In the genomic region with DNA sequence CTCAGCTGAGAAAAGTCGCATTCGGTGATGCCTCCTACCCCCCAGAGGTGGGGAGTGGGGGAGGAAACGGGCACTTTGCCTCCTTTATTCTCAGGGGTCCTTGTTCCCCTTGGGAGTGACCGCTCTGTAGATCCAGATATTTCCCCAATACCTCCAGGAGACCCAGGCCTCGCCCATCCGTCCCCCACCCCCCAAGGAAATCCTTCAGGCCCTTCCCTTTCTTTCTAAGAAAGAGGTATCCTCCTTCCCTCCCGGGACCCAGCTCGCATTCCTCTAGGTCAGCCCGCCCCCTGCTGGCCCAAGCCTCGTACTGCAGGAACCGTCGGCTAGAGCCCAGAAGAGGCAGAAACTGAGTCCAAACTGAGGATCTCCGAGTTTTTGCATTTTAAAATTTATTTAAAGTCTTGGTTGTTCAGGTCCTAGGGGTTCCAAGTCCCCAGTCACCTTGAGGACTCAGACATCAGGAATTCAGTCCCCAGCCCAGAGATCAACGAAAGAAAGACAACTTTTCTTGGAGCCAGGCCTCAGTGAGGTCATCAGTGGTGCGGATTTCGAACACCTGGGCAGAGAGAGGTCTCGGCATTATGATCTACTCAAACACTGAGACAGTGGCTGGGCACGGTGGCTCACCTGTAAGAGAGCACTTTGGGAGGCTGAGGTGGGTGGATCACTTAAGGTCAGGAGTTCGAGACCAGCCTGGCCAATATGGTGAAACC, we compare ENCODE assay signal across 7 cellular contexts. TPM values are rescaled to one million over a fixed set of nuclear protein-coding genes. Genes with fewer than 3 reads are reported as not detected.
A peak's percentile ranks its signal among the peaks of the same experiment; 100 is the strongest.
DNase-seq lines count a peak whose midpoint lies in the region; ATAC-seq, FAIRE-seq and TF ChIP-seq lines count a peak whose summit lies in the region.

No MANE protein-coding gene starts in this region.

- TF ChIP-seq EP300 in GM12878 (IDR thresholded peaks at IDR 0.05; ENCODE audit: borderline replicate concordance in 1 of 2, control insufficient read depth in 1 of 2, low read depth in 2 of 2, low read length in 2 of 2) = no peak

- H3K27ac ChIP-seq in GM12878 (ENCODE audit: control insufficient read depth, insufficient read depth) (no peak overlapping the region), spleen (peak overlapping the region in 3 of 8 donors; percentile 10 to 51 (median 12))

- H4K20me1 ChIP-seq in GM12878 (ENCODE audit: control insufficient read depth, insufficient read depth) = no peaks in the 10 kb centered on the region

- no peak overlapping the region for H3K9ac ChIP-seq in GM12878 (ENCODE audit: control insufficient read depth, insufficient read depth, low read length)

- H3K79me2 ChIP-seq in GM12878 (ENCODE audit: control insufficient read depth, insufficient read depth, low read length) = no peaks in the 10 kb centered on the region

- H3K4me3 ChIP-seq in GM12878 = no peak overlapping the region
- peak overlapping the region; percentile 15; the same call in 1 of the 2 replicates for H3K4me3 ChIP-seq in iPS-18c (ENCODE audit: insufficient read depth, low read depth, low read length)
- peak overlapping the region in 1 of 8 donors; percentile 8 for H3K4me3 ChIP-seq in spleen

- peak; percentile 93 for TF ChIP-seq RAD21 in GM12878 (IDR thresholded peaks at IDR 0.05; ENCODE audit: insufficient read depth, low read depth, low read length)

- SMC1A ChIA-PET in GM12878 (lab: Charles Lee; ENCODE audit: uncharacterized antibody, unreplicated experiment) = interaction anchor here (1.1 to 2.2 kb wide), 3 partner anchors 113 to 206 kb away, joined by 3 to 17 read pairs (median 4); no protein-coding TSS in a partner anchor

- no peak overlapping the region for H2AFZ ChIP-seq in GM12878 (ENCODE audit: control insufficient read depth, low read depth, low read length)

- H3K4me2 ChIP-seq in GM12878 (ENCODE audit: control insufficient read depth, insufficient read depth) = no peak overlapping the region

- intact Hi-C loops in GM12878 (cut with micrococcal nuclease; ENCODE audit: unreplicated experiment) = loop anchor here (1.0 to 5.0 kb wide), 3 partner anchors 116 to 366 kb away; no protein-coding TSS in a partner anchor
- intact Hi-C loops in spleen (cut with DNase I; ENCODE audit: low total_unique reads) = loop anchor here (5.0 to 10.0 kb wide), 2 partner anchors 103 to 206 kb away; no protein-coding TSS in a partner anchor

- CTCF ChIA-PET in GM12878 (lab: Yijun Ruan, JAX) = interaction anchor here (0.8 to 3.7 kb wide), 14 partner anchors 8 to 366 kb away, joined by 3 to 28 read pairs (median 4); partner anchors contain the start of gene GMFG

- RAD21 ChIA-PET in GM12878 (lab: Charles Lee; ENCODE audit: unreplicated experiment) = interaction anchor here (1.3 to 2.0 kb wide), 4 partner anchors 63 to 206 kb away, joined by 3 to 7 read pairs (median 4); partner anchors contain the start of genes MED29 and PAF1

- peaks cover 8% of the 10 kb centered on the region for H3K4me1 ChIP-seq in GM12878 (ENCODE audit: control insufficient read depth, insufficient read depth, low read length)
- H3K4me1 ChIP-seq in spleen = peaks cover 18 to 86% (median 51%) of the 10 kb centered on the region in 6 donors

- peak; percentile 83 for FAIRE-seq in GM12878 (lab: Jason Lieb, UNC)

- H3K27me3 ChIP-seq in GM12878 (replicated peaks in 1 of 2; ENCODE audit: control insufficient read depth in 2 of 2, insufficient read depth in 2 of 2, low read length in 1 of 2) (no peaks in the 10 kb centered on the region), spleen (replicated peaks in 1 of 7) (no peaks in the 10 kb centered on the region)

- in situ Hi-C loops in GM12878 (cut with MboI) = loop anchor here (5.0 kb wide), 1 partner anchor 206 kb away; no protein-coding TSS in a partner anchor

- POLR2A ChIA-PET in GM12878 (lab: Charles Lee) = no interaction called here

- TF ChIP-seq POLR2A in GM12878 (IDR thresholded peaks at IDR 0.05; ENCODE audit: low read depth, low read length) (no peak), spleen (IDR thresholded peaks at IDR 0.05) (no peak)

- BruUV-seq in GM12878 (replicated peaks; lab: Mats Ljungman, UMichigan) = no TSS peak

- WGBS in GM12878 (ENCODE audit: insufficient coverage, insufficient replicate concordance, low lambda C conversion rate, missing lambda C conversion rate) = 34% methylated on average over 19 of the region's 19 CpGs
- 35 to 43% (median 40%) methylated on average over 18 to 19 of the region's 19 CpGs for WGBS in spleen, 5 donors

- H3K36me3 ChIP-seq in GM12878 (ENCODE audit: control insufficient read depth in 2 of 2, insufficient read depth in 2 of 2, low read length in 1 of 2) (peaks cover 0 to 8% of the 10 kb centered on the region in 2 experiments; a peak in 2 of 4 replicates), spleen (peaks cover 0 to 80% (median 40%) of the 10 kb centered on the region in 6 donors)

- no peaks in the 10 kb centered on the region for H3K9me3 ChIP-seq in GM12878 (replicated peaks; ENCODE audit: control insufficient read depth, insufficient read depth, low read length)
- H3K9me3 ChIP-seq in iPS-18c (ENCODE audit: control insufficient read depth, insufficient read depth, low read length) = no peaks in the 10 kb centered on the region
- no peaks in the 10 kb centered on the region for H3K9me3 ChIP-seq in spleen

- TF ChIP-seq CTCF in GM12874 (IDR thresholded peaks at IDR 0.05; ENCODE audit: insufficient read depth, low read depth, low read length) (peak; percentile 90), GM12878 (IDR thresholded peaks at IDR 0.05 in 2 of 3, conservative IDR thresholded peaks at IDR 0.05 in 1 of 3; ENCODE audit: control insufficient read depth in 2 of 3, extremely low read depth in 1 of 3, insufficient read depth in 1 of 3, low read depth in 3 of 3, low read length in 3 of 3) (peak; percentile 92 to 95 (median 92)), spleen (IDR thresholded peaks at IDR 0.05 in 8 of 11, conservative IDR thresholded peaks at IDR 0.05 in 3 of 11) (peak; percentile 85 to 99 (median 95))

- ATAC-seq in GM12878 (peak; percentile 80), HG02970 (IDR thresholded peaks at IDR 0.05; ENCODE audit: low FRiP score, unreplicated experiment) (no peak)

- peak; percentile 61 for DNase-seq in NCI-H146 treated with DMSO at 0.1 percent for 48 hours (lab: John Stamatoyannopoulos, UW; ENCODE audit: unreplicated experiment)
- peak; percentile 74 for DNase-seq in UCSD-AML1 (lab: John Stamatoyannopoulos, UW; ENCODE audit: unreplicated experiment)
- no peak for DNase-seq in GM12878 (ENCODE audit: low read depth, low spot score)
- peak; percentile 95 for DNase-seq in spleen

RNA-seq across cellular contexts. Expression of gene LRFN1, which starts 7.5 kb away (rescaled TPM):
- total RNA-seq in GM12878 (2013; cell fraction: nucleolus; rRNA removed) = 2.6 and 3.2 TPM in 2 replicates
- 0.38 and 0.40 TPM in 2 replicates for total RNA-seq in GM12878 (2014; rRNA removed)
- total RNA-seq in GM12878 (2014; rRNA removed; fragmentation: Illumina TruSeq; extraction: Trizol) = 0.05 and 0.13 TPM in 2 replicates
- total RNA-seq in GM12878 (2021) = 0.85 and 1.0 TPM in 2 replicates
- polyA plus RNA-seq in GM12878 (2011; ENCODE audit: low read depth) = 0.13 TPM
- polyA plus RNA-seq in GM12878 (2011; rRNA removed) = 0.13 and 0.29 TPM in 2 replicates
- 0.55 and 0.65 TPM in 2 replicates for polyA plus RNA-seq in GM12878 (2011; cell fraction: cytosol; rRNA removed)
- 0.91 and 1.4 TPM in 2 replicates for polyA plus RNA-seq in GM12878 (2011; cell fraction: nucleus; rRNA removed)
- 1.0 and 1.6 TPM in 2 replicates for polyA plus RNA-seq in GM12878 (2012)
- 0.10 TPM in 1 of 2 replicates, not detected in the other for polyA plus RNA-seq in GM12878 (2014; fragmentation: Illumina TruSeq; extraction: Trizol)
- under 1 TPM in 1 of 2 experiments, not detected in 1; 0.09 TPM for polyA plus RNA-seq in GM12878 (2014; fragmentation: Nextera tagmentation; extraction: Ambion mirVana)
- polyA plus RNA-seq in GM12878 (2014; rRNA removed) = 0.86 and 0.91 TPM in 2 replicates
- polyA plus RNA-seq in GM12878 (2016; fragmentation: Nextera tagmentation; extraction: Ambion mirVana) = under 1 TPM; 0.24 to 0.35 TPM
- 0.31 and 0.37 TPM in 2 replicates for polyA minus RNA-seq in GM12878 (2011; rRNA and poly(A)+ RNA removed)
- 0.21 and 0.53 TPM in 2 replicates for polyA minus RNA-seq in GM12878 (2011; cell fraction: cytosol; rRNA and poly(A)+ RNA removed)
- polyA minus RNA-seq in GM12878 (2011; cell fraction: nucleus; rRNA and poly(A)+ RNA removed) = 0.24 and 0.86 TPM in 2 replicates
- total RNA-seq in spleen = 1 to 10 TPM; 2.2 to 6.0 (median 4.6) TPM
- 1 to 10 TPM in 1 of 3 donors, under 1 TPM in 2; 0.67 to 1.2 (median 0.99) TPM for polyA plus RNA-seq in spleen

RNA-seq across cellular contexts. Expression of gene GMFG, which starts 7.7 kb away (rescaled TPM):
- 12.8 and 14.2 TPM in 2 replicates for total RNA-seq in GM12878 (2013; cell fraction: nucleolus; rRNA removed)
- total RNA-seq in GM12878 (2014; rRNA removed) (119 and 121 TPM in 2 replicates), GM12878 (2014; rRNA removed; fragmentation: Illumina TruSeq; extraction: Trizol) (159 and 169 TPM in 2 replicates), GM12878 (2021) (197 and 211 TPM in 2 replicates), spleen (100 to 1,000 TPM; 178 to 354 (median 288) TPM)
- polyA plus RNA-seq in GM12878 (2011; ENCODE audit: low read depth) = 584 TPM
- polyA plus RNA-seq in GM12878 (2011; rRNA removed) (189 and 194 TPM in 2 replicates), GM12878 (2014; fragmentation: Illumina TruSeq; extraction: Trizol) (198 and 203 TPM in 2 replicates), GM12878 (2014; fragmentation: Nextera tagmentation; extraction: Ambion mirVana) (100 to 1,000 TPM; 591 to 635 TPM), GM12878 (2014; rRNA removed) (154 and 160 TPM in 2 replicates), GM12878 (2016; fragmentation: Nextera tagmentation; extraction: Ambion mirVana) (100 to 1,000 TPM; 254 to 256 TPM), spleen (100 to 1,000 TPM; 421 to 492 (median 452) TPM)
- polyA plus RNA-seq in GM12878 (2011; cell fraction: cytosol; rRNA removed) = 131 and 145 TPM in 2 replicates
- polyA plus RNA-seq in GM12878 (2011; cell fraction: nucleus; rRNA removed) = 65.4 and 79.9 TPM in 2 replicates
- 255 and 347 TPM in 2 replicates for polyA plus RNA-seq in GM12878 (2012)
- polyA minus RNA-seq in GM12878 (2011; rRNA and poly(A)+ RNA removed) = 41.5 and 46.2 TPM in 2 replicates
- polyA minus RNA-seq in GM12878 (2011; cell fraction: cytosol; rRNA and poly(A)+ RNA removed) = 9.6 and 16.0 TPM in 2 replicates
- polyA minus RNA-seq in GM12878 (2011; cell fraction: nucleus; rRNA and poly(A)+ RNA removed) = 7.4 and 14.0 TPM in 2 replicates

RNA-seq across cellular contexts. Expression of gene SAMD4B, which starts 14.1 kb away (rescaled TPM):
- total RNA-seq in GM12878 (2013; cell fraction: nucleolus; rRNA removed) = 84.4 and 88.2 TPM in 2 replicates
- 19.1 and 25.0 TPM in 2 replicates for total RNA-seq in GM12878 (2014; rRNA removed)
- total RNA-seq in GM12878 (2014; rRNA removed; fragmentation: Illumina TruSeq; extraction: Trizol) = 9.6 and 10.9 TPM in 2 replicates
- 36.1 and 38.4 TPM in 2 replicates for total RNA-seq in GM12878 (2021)
- polyA plus RNA-seq in GM12878 (2011; ENCODE audit: low read depth) = 12.3 TPM
- polyA plus RNA-seq in GM12878 (2011; rRNA removed) = 5.3 and 18.7 TPM in 2 replicates
- polyA plus RNA-seq in GM12878 (2011; cell fraction: cytosol; rRNA removed) = 28.1 and 28.2 TPM in 2 replicates
- 65.6 and 94.2 TPM in 2 replicates for polyA plus RNA-seq in GM12878 (2011; cell fraction: nucleus; rRNA removed)
- polyA plus RNA-seq in GM12878 (2012) = 35.0 and 40.0 TPM in 2 replicates
- polyA plus RNA-seq in GM12878 (2014; fragmentation: Illumina TruSeq; extraction: Trizol) = 14.1 and 23.0 TPM in 2 replicates
- polyA plus RNA-seq in GM12878 (2014; fragmentation: Nextera tagmentation; extraction: Ambion mirVana) = 1 to 10 TPM; 2.4 to 3.8 TPM
- polyA plus RNA-seq in GM12878 (2014; rRNA removed) = 43.3 and 53.3 TPM in 2 replicates
- polyA plus RNA-seq in GM12878 (2016; fragmentation: Nextera tagmentation; extraction: Ambion mirVana) = 10 to 100 TPM; 24.7 to 24.8 TPM
- 21.1 and 31.2 TPM in 2 replicates for polyA minus RNA-seq in GM12878 (2011; rRNA and poly(A)+ RNA removed)
- 14.6 and 15.5 TPM in 2 replicates for polyA minus RNA-seq in GM12878 (2011; cell fraction: cytosol; rRNA and poly(A)+ RNA removed)
- polyA minus RNA-seq in GM12878 (2011; cell fraction: nucleus; rRNA and poly(A)+ RNA removed) = 10.2 and 20.6 TPM in 2 replicates
- 100 to 1,000 TPM in 1 of 7 donors, 10 to 100 TPM in 6; 66.4 to 108 (median 84.1) TPM for total RNA-seq in spleen
- 10 to 100 TPM; 26.7 to 56.3 (median 42.1) TPM for polyA plus RNA-seq in spleen

RNA-seq across cellular contexts. Expression of gene IFNL1, which starts 31.9 kb away (rescaled TPM):
- total RNA-seq in GM12878 (2013; cell fraction: nucleolus; rRNA removed) = not detected in 2 replicates
- 0.22 TPM in 1 of 2 replicates, not detected in the other for total RNA-seq in GM12878 (2014; rRNA removed)
- not detected in 2 replicates for total RNA-seq in GM12878 (2014; rRNA removed; fragmentation: Illumina TruSeq; extraction: Trizol)
- total RNA-seq in GM12878 (2021) = not detected in 2 replicates
- polyA plus RNA-seq in GM12878 (2011; ENCODE audit: low read depth) = not detected
- polyA plus RNA-seq in GM12878 (2011; rRNA removed) = not detected in 2 replicates
- 0.07 and 0.15 TPM in 2 replicates for polyA plus RNA-seq in GM12878 (2011; cell fraction: cytosol; rRNA removed)
- not detected in 2 replicates for polyA plus RNA-seq in GM12878 (2011; cell fraction: nucleus; rRNA removed)
- not detected in 2 replicates for polyA plus RNA-seq in GM12878 (2012)
- not detected in 2 replicates for polyA plus RNA-seq in GM12878 (2014; fragmentation: Illumina TruSeq; extraction: Trizol)
- not detected for polyA plus RNA-seq in GM12878 (2014; fragmentation: Nextera tagmentation; extraction: Ambion mirVana)
- not detected in 2 replicates for polyA plus RNA-seq in GM12878 (2014; rRNA removed)
- polyA plus RNA-seq in GM12878 (2016; fragmentation: Nextera tagmentation; extraction: Ambion mirVana) = not detected
- polyA minus RNA-seq in GM12878 (2011; rRNA and poly(A)+ RNA removed) = not detected in 2 replicates
- polyA minus RNA-seq in GM12878 (2011; cell fraction: cytosol; rRNA and poly(A)+ RNA removed) = not detected in 2 replicates
- polyA minus RNA-seq in GM12878 (2011; cell fraction: nucleus; rRNA and poly(A)+ RNA removed) = not detected in 2 replicates
- not detected for total RNA-seq in spleen
- not detected for polyA plus RNA-seq in spleen

RNA-seq across cellular contexts. Expression of gene IFNL2, which starts 60.0 kb away (rescaled TPM):
- not detected in 2 replicates for total RNA-seq in GM12878 (2013; cell fraction: nucleolus; rRNA removed)
- total RNA-seq in GM12878 (2014; rRNA removed) = not detected in 2 replicates
- total RNA-seq in GM12878 (2014; rRNA removed; fragmentation: Illumina TruSeq; extraction: Trizol) = not detected in 2 replicates
- total RNA-seq in GM12878 (2021) = not detected in 2 replicates
- not detected for polyA plus RNA-seq in GM12878 (2011; ENCODE audit: low read depth)
- not detected in 2 replicates for polyA plus RNA-seq in GM12878 (2011; rRNA removed)
- not detected in 2 replicates for polyA plus RNA-seq in GM12878 (2011; cell fraction: cytosol; rRNA removed)
- not detected in 2 replicates for polyA plus RNA-seq in GM12878 (2011; cell fraction: nucleus; rRNA removed)
- polyA plus RNA-seq in GM12878 (2012) = not detected in 2 replicates
- polyA plus RNA-seq in GM12878 (2014; fragmentation: Illumina TruSeq; extraction: Trizol) = not detected in 2 replicates
- not detected for polyA plus RNA-seq in GM12878 (2014; fragmentation: Nextera tagmentation; extraction: Ambion mirVana)
- 0.24 TPM in 1 of 2 replicates, not detected in the other for polyA plus RNA-seq in GM12878 (2014; rRNA removed)
- not detected for polyA plus RNA-seq in GM12878 (2016; fragmentation: Nextera tagmentation; extraction: Ambion mirVana)
- polyA minus RNA-seq in GM12878 (2011; rRNA and poly(A)+ RNA removed) = not detected in 2 replicates
- polyA minus RNA-seq in GM12878 (2011; cell fraction: cytosol; rRNA and poly(A)+ RNA removed) = not detected in 2 replicates
- not detected in 2 replicates for polyA minus RNA-seq in GM12878 (2011; cell fraction: nucleus; rRNA and poly(A)+ RNA removed)
- total RNA-seq in spleen = not detected
- polyA plus RNA-seq in spleen = not detected
